ENCODE assay signal across 9 cellular contexts in genomic region chr11:34251640-34251980, GRCh38.
DNase-seq lines count a peak whose midpoint lies in the region; ATAC-seq and TF ChIP-seq lines count a peak whose summit lies in the region.
"Had no signal": no experiment of that assay in that cellular context is flagged by ENCODE, and none has a peak within 500 bp of the region (broad histone marks: within the 10 kb centered on the region; RNA-seq: fewer than 3 reads in every experiment).

No MANE protein-coding gene starts in this region.

- no peak overlapping the region for H2AK9ac ChIP-seq in IMR-90 (replicated peaks; ENCODE audit: low read depth, low read length, poor library complexity)

- no TSS peak for BruUV-seq in IMR-90 (replicated peaks; lab: Mats Ljungman, UMichigan)

- no peaks in the 10 kb centered on the region for H3K79me1 ChIP-seq in IMR-90 (ENCODE audit: low read depth in 1 of 2, low read length in 2 of 2)

- peaks cover 6% of the 10 kb centered on the region; the same call in 1 of the 2 replicates for H3K9me1 ChIP-seq in IMR-90 (ENCODE audit: insufficient read depth, low read length)

- H3K4me1 ChIP-seq in IMR-90 (ENCODE audit: control insufficient read depth, insufficient read depth, low read length) (peaks cover 5% of the 10 kb centered on the region; the same call in 1 of the 2 replicates), upper lobe of right lung (peaks cover 10% of the 10 kb centered on the region)

- no peak overlapping the region for H2BK20ac ChIP-seq in IMR-90 (ENCODE audit: low read depth, low read length)

- H3K9me3 Mint-ChIP-seq in naive B cell: no peaks in the 10 kb centered on the region

- peaks cover 31 to 40% (median 35%) of the 10 kb centered on the region in 3 donors for H3K4me1 Mint-ChIP-seq in naive B cell

- no CpG with 5 or more reads among the region's 2 CpGs for WGBS in IMR-90 (ENCODE audit: extremely low coverage in 2 of 2, insufficient read length in 1 of 2), 2 experiments

- peak overlapping the region; percentile 44 to 91 (median 80) for H3K4me3 Mint-ChIP-seq in naive B cell

- H3K4me3 ChIP-seq in IMR-90 (ENCODE audit: insufficient read depth, low read depth, low read length) (no peak overlapping the region), brain microvascular endothelial cell (ENCODE audit: low read depth, low read length) (peak overlapping the region; percentile 51), upper lobe of right lung (no peak overlapping the region)

- in situ Hi-C loops in ACHN (cut with HindIII; ENCODE audit: low pct_ligation_motif_present, low pct_unique_long_range_greater_than_20kb, low sequenced_read_pairs): no loop called here
- in situ Hi-C loops in IMR-90 (cut with MboI; ENCODE audit: low sequenced_read_pairs): no loop called here
- in situ Hi-C loops in brain microvascular endothelial cell (cut with HindIII; ENCODE audit: low pct_ligation_motif_present, low sequenced_read_pairs): no loop called here

- no peak overlapping the region for H4K8ac ChIP-seq in IMR-90 (ENCODE audit: low read depth in 2 of 2, low read length in 2 of 2)

- peak overlapping the region; percentile 84 to 93 (median 89) for H3K27ac Mint-ChIP-seq in naive B cell

- H4K91ac ChIP-seq in IMR-90 (ENCODE audit: insufficient read depth, low read depth, low read length): no peak overlapping the region

- peak overlapping the region; percentile 56; the same call in 1 of the 2 replicates for H3K4me2 ChIP-seq in IMR-90 (ENCODE audit: low read depth, low read length)

- H2BK120ac ChIP-seq in IMR-90 (ENCODE audit: low read depth, low read length): no peak overlapping the region

- POLR2A ChIA-PET in IMR-90 (lab: Charles Lee; ENCODE audit: unreplicated experiment): interaction anchor here (0.6 kb wide), 1 partner anchor 64 kb away, joined by 5 read pairs; no protein-coding TSS in a partner anchor

- H3K36me3 ChIP-seq in IMR-90 (ENCODE audit: control insufficient read depth, insufficient read depth, low read length) (no peaks in the 10 kb centered on the region), brain microvascular endothelial cell (replicated peaks) (no peaks in the 10 kb centered on the region), upper lobe of right lung (no peaks in the 10 kb centered on the region)

- no peak overlapping the region for H3K14ac ChIP-seq in IMR-90 (replicated peaks; ENCODE audit: low read depth, low read length)

- no peak overlapping the region for H3K18ac ChIP-seq in IMR-90 (ENCODE audit: low read depth, low read length)

- no peak overlapping the region for H2BK15ac ChIP-seq in IMR-90 (ENCODE audit: low read depth, low read length)

- no peak overlapping the region for H3K27ac ChIP-seq in IMR-90 (ENCODE audit: insufficient read depth, low read length)
- H3K27ac ChIP-seq in brain microvascular endothelial cell: peak overlapping the region; percentile 29
- no peak overlapping the region for H3K27ac ChIP-seq in upper lobe of right lung

- H2AFZ ChIP-seq in IMR-90 (replicated peaks; ENCODE audit: low read length, poor library complexity): peak overlapping the region; percentile 4

- H3K36me3 Mint-ChIP-seq in naive B cell: no peaks in the 10 kb centered on the region

- TF ChIP-seq POLR2A in IMR-90 (IDR thresholded peaks at IDR 0.05; ENCODE audit: low read depth, low read length): no peak

- H3K27me3 ChIP-seq in IMR-90 (ENCODE audit: control insufficient read depth, insufficient read depth, low read length) (peaks cover 6% of the 10 kb centered on the region), brain microvascular endothelial cell (replicated peaks) (no peaks in the 10 kb centered on the region), upper lobe of right lung (no peaks in the 10 kb centered on the region)

- no peak overlapping the region for H3K23ac ChIP-seq in IMR-90 (ENCODE audit: low read depth, low read length)

- no peak overlapping the region for H4K5ac ChIP-seq in IMR-90 (ENCODE audit: low read depth, low read length)

- H3K56ac ChIP-seq in IMR-90 (ENCODE audit: extremely low read depth, insufficient read depth, low read length): no peak overlapping the region

- H2BK5ac ChIP-seq in IMR-90 (ENCODE audit: low read depth, low read length, poor library complexity, severe bottlenecking): no peak overlapping the region

- no peak overlapping the region for H3K9ac ChIP-seq in IMR-90 (ENCODE audit: low read depth, low read length)

- no peaks in the 10 kb centered on the region for H4K20me1 ChIP-seq in IMR-90 (ENCODE audit: insufficient read depth, low read length)

- H3K27me3 Mint-ChIP-seq in naive B cell: no peaks in the 10 kb centered on the region

- dilution Hi-C loops in IMR-90 (cut with HindIII; ENCODE audit: low sequenced_read_pairs, unreplicated experiment): no loop called here

- no peak overlapping the region for H3K4ac ChIP-seq in IMR-90 (ENCODE audit: low read depth, low read length)

- intact Hi-C loops in IMR-90 (cut with micrococcal nuclease): no loop called here
- intact Hi-C loops in upper lobe of right lung (cut with DNase I): no loop called here

- TF ChIP-seq RAD21 in IMR-90 (IDR thresholded peaks at IDR 0.05; ENCODE audit: low read length): no peak

- CTCF ChIA-PET in IMR-90 (lab: Yijun Ruan, JAX): no interaction called here

- H3K9me3 ChIP-seq in IMR-90 (ENCODE audit: control insufficient read depth, insufficient read depth, low read length): no peaks in the 10 kb centered on the region
- no peaks in the 10 kb centered on the region for H3K9me3 ChIP-seq in upper lobe of right lung

- no peak overlapping the region for H2AK5ac ChIP-seq in IMR-90 (ENCODE audit: low read depth, low read length)

- ATAC-seq in IMR-90 (ENCODE audit: low read depth) (peak; percentile 70), naive B cell (ENCODE audit: low read depth in 2 of 2) (no peak), upper lobe of right lung (no peak), HG03354 (IDR thresholded peaks at IDR 0.05; ENCODE audit: poor library complexity, severe bottlenecking, unreplicated experiment) (no peak)

- no peak for TF ChIP-seq CTCF in IMR-90 (conservative IDR thresholded peaks at IDR 0.05; ENCODE audit: low read depth, low read length)
- TF ChIP-seq CTCF in brain microvascular endothelial cell (IDR thresholded peaks at IDR 0.05; ENCODE audit: low read depth, low read length, missing control alignments): no peak
- TF ChIP-seq CTCF in upper lobe of right lung (IDR thresholded peaks at IDR 0.05): no peak

- DNase-seq in ACHN: peak; percentile 28
- peak; percentile 42 for DNase-seq in IMR-90
- peak; percentile 20 for DNase-seq in brain microvascular endothelial cell
- DNase-seq in naive B cell: no peak
- DNase-seq in upper lobe of right lung: no peak
- DNase-seq in DMS 273 treated with DMSO at 0.1 percent for 48 hours (lab: John Stamatoyannopoulos, UW): no peak
- no peak for DNase-seq in stimulated activated CD4-positive, alpha-beta T cell treated with anti-CD3 and anti-CD28 coated beads, Interleukin-4, amount 100 ng/mL, for 4 hours
- DNase-seq: NCI-H187 had no signal

TF ChIP-seq in IMR-90, 13 proteins besides CTCF, POLR2A, EP300 and RAD21:
- TF ChIP-seq NFE2L2 (IDR thresholded peaks at IDR 0.05; ENCODE audit: low read depth, low read length): no peak
- no peak for TF ChIP-seq FOS (IDR thresholded peaks at IDR 0.05; ENCODE audit: low read depth, low read length)
- no peak for TF ChIP-seq CEBPB (IDR thresholded peaks at IDR 0.05; ENCODE audit: low read depth, low read length)
- no peak for TF ChIP-seq SMC3 (IDR thresholded peaks at IDR 0.05; ENCODE audit: low read depth, low read length)
- TF ChIP-seq CHD1 (IDR thresholded peaks at IDR 0.05; ENCODE audit: low read depth, low read length): no peak
- no peak for TF ChIP-seq MAZ (IDR thresholded peaks at IDR 0.05; ENCODE audit: borderline replicate concordance, low read depth, low read length)
- no peak for TF ChIP-seq MAFK (IDR thresholded peaks at IDR 0.05; ENCODE audit: low read depth, low read length)
- TF ChIP-seq MXI1 (IDR thresholded peaks at IDR 0.05; ENCODE audit: borderline replicate concordance, low read depth, low read length): no peak
- TF ChIP-seq BHLHE40 (IDR thresholded peaks at IDR 0.05; ENCODE audit: low read depth, low read length): no peak
- no peak for TF ChIP-seq RFX5 (IDR thresholded peaks at IDR 0.05; ENCODE audit: low read depth, low read length)
- TF ChIP-seq RCOR1 (IDR thresholded peaks at IDR 0.05; ENCODE audit: insufficient replicate concordance, low read length): no peak
- TF ChIP-seq USF2 (IDR thresholded peaks at IDR 0.05; ENCODE audit: low read depth, low read length): no peak
- TF ChIP-seq ELK1 (IDR thresholded peaks at IDR 0.05; ENCODE audit: borderline replicate concordance, low read depth, low read length): no peak

Comparison
In these comparisons a context has a peak if more than half of its experiments do, and no peak if none do; other contexts are left out.
1. DNase-seq: peak in ACHN (single experiment), IMR-90 (single experiment) and brain microvascular endothelial cell (single experiment); none in naive B cell (single experiment), upper lobe of right lung (single experiment), DMS 273 treated with DMSO at 0.1 percent for 48 hours (single experiment) and stimulated activated CD4-positive, alpha-beta T cell treated with anti-CD3 and anti-CD28 coated beads, Interleukin-4, amount 100 ng/mL, for 4 hours (0 of 2).